13 cellular contexts compared by ENCODE assay signal in genomic region chr7:56097700-56098099, GRCh38. TPM values are rescaled to one million over a fixed set of nuclear protein-coding genes. Genes with fewer than 3 reads are reported as not detected.
A peak's percentile ranks its signal among the peaks of the same experiment; 100 is the strongest.
DNase-seq lines count a peak whose midpoint lies in the region; TF ChIP-seq lines count a peak whose summit lies in the region.
"Had no signal": no experiment of that assay in that cellular context is flagged by ENCODE, and none has a peak within 500 bp of the region (broad histone marks: within the 10 kb centered on the region; RNA-seq: fewer than 3 reads in every experiment).

No MANE protein-coding gene starts in this region.

- peak; percentile 78 for DNase-seq in MCF 10A (ENCODE audit: unreplicated experiment)
- no peak for DNase-seq in breast epithelium (ENCODE audit: low spot score in 2 of 2)
- DNase-seq in RPMI8226, result peak; percentile 95
- peak; percentile 94 for DNase-seq in fibroblast of gingiva (ENCODE audit: low read depth)
- peak; percentile 39 to 56 for DNase-seq in thyroid gland
- DNase-seq in OCI-M2 (lab: John Stamatoyannopoulos, UW; ENCODE audit: unreplicated experiment), result no peak
- no peak for DNase-seq in endothelial cell (ENCODE audit: low spot score)
- no peak for DNase-seq in osteocyte (ENCODE audit: extremely low spot score, unreplicated experiment)
- DNase-seq: AML-193; central memory CD4-positive, alpha-beta T cell; NCI-H1417; SHP77 had no signal

- H3K4me3 ChIP-seq in breast epithelium (no peak overlapping the region), thyroid gland (replicated peaks in 1 of 3) (no peak overlapping the region)
- H3K4me3 ChIP-seq: vagina had no signal

- H3K4me1 Mint-ChIP-seq in MCF 10A (ENCODE audit: insufficient read depth, unreplicated experiment) (peaks cover 4% of the 10 kb centered on the region), endothelial cell (ENCODE audit: unreplicated experiment) (no peaks in the 10 kb centered on the region), osteocyte (ENCODE audit: unreplicated experiment) (peaks cover 8% of the 10 kb centered on the region)

- H3K27ac ChIP-seq in breast epithelium, result peak overlapping the region in 1 of 2 donors; percentile 45
- H3K27ac ChIP-seq in thyroid gland, result peak overlapping the region in 2 of 3 donors; percentile 12 to 26
- H3K27ac ChIP-seq: vagina had no signal

- CTCF ChIA-PET in MCF 10A (lab: Yijun Ruan, JAX), result interaction anchor here (0.6 kb wide), 2 partner anchors 85 to 1763 kb away, joined by 3 read pairs; no protein-coding TSS in a partner anchor

- H3K27me3 ChIP-seq in breast epithelium (no peaks in the 10 kb centered on the region), thyroid gland (no peaks in the 10 kb centered on the region)
- H3K27me3 ChIP-seq: vagina had no signal

- no peaks in the 10 kb centered on the region for H3K9me3 Mint-ChIP-seq in MCF 10A (ENCODE audit: unreplicated experiment)
- H3K9me3 Mint-ChIP-seq in endothelial cell (ENCODE audit: unreplicated experiment), result peaks cover 10% of the 10 kb centered on the region
- H3K9me3 Mint-ChIP-seq in osteocyte (ENCODE audit: unreplicated experiment), result no peaks in the 10 kb centered on the region

- H3K27me3 Mint-ChIP-seq in MCF 10A (ENCODE audit: insufficient read depth, unreplicated experiment), result no peaks in the 10 kb centered on the region
- peaks cover 2% of the 10 kb centered on the region for H3K27me3 Mint-ChIP-seq in endothelial cell (ENCODE audit: unreplicated experiment)
- no peaks in the 10 kb centered on the region for H3K27me3 Mint-ChIP-seq in osteocyte (ENCODE audit: unreplicated experiment)

- BruUV-seq in MCF 10A (replicated peaks; lab: Mats Ljungman, UMichigan), result no TSS peak

- H3K36me3 Mint-ChIP-seq in MCF 10A (ENCODE audit: insufficient read depth, unreplicated experiment) (peaks cover 36% of the 10 kb centered on the region), endothelial cell (ENCODE audit: low read depth, unreplicated experiment) (peaks cover 6% of the 10 kb centered on the region), osteocyte (ENCODE audit: unreplicated experiment) (peaks cover 20% of the 10 kb centered on the region)

- TF ChIP-seq POLR2A in breast epithelium (IDR thresholded peaks at IDR 0.05), result no peak
- no peak for TF ChIP-seq POLR2A in thyroid gland (IDR thresholded peaks at IDR 0.05)

- TF ChIP-seq CTCF in MCF 10A (IDR thresholded peaks at IDR 0.05; ENCODE audit: unreplicated experiment) (no peak), breast epithelium (IDR thresholded peaks at IDR 0.05) (no peak), thyroid gland (IDR thresholded peaks at IDR 0.05) (no peak), endothelial cell (IDR thresholded peaks at IDR 0.05; ENCODE audit: unreplicated experiment) (no peak), osteocyte (IDR thresholded peaks at IDR 0.05) (no peak)

- no peak overlapping the region for H3K4me3 Mint-ChIP-seq in MCF 10A (ENCODE audit: unreplicated experiment)
- no peak overlapping the region for H3K4me3 Mint-ChIP-seq in endothelial cell (ENCODE audit: unreplicated experiment)
- H3K4me3 Mint-ChIP-seq in osteocyte (ENCODE audit: unreplicated experiment), result no peak overlapping the region

- H3K36me3 ChIP-seq in breast epithelium, result no peaks in the 10 kb centered on the region
- H3K36me3 ChIP-seq in thyroid gland, result peaks cover 30 to 36% of the 10 kb centered on the region in 2 donors

- peaks cover under 1 to 5% of the 10 kb centered on the region in 2 donors for H3K4me1 ChIP-seq in breast epithelium
- peaks cover 6 to 13% of the 10 kb centered on the region in 2 donors for H3K4me1 ChIP-seq in thyroid gland

- H3K27ac Mint-ChIP-seq in MCF 10A (ENCODE audit: low read depth, unreplicated experiment), result no peak overlapping the region
- no peak overlapping the region for H3K27ac Mint-ChIP-seq in endothelial cell (ENCODE audit: unreplicated experiment)
- H3K27ac Mint-ChIP-seq in osteocyte (ENCODE audit: unreplicated experiment), result no peak overlapping the region

- intact Hi-C loops in MCF 10A (cut with micrococcal nuclease) (no loop called here), breast epithelium (cut with DNase I; ENCODE audit: low total_unique reads) (no loop called here), thyroid gland (cut with DNase I) (loop anchor here (10.0 kb wide), 1 partner anchor 453 kb away; no protein-coding TSS in a partner anchor)

- 68 to 70% methylated on average over 5 of the region's 5 CpGs for WGBS in thyroid gland, 2 donors

- POLR2A ChIA-PET in MCF 10A (lab: Yijun Ruan, JAX), result interaction anchor here (0.8 to 0.9 kb wide), 2 partner anchors 8 kb away, joined by 4 read pairs; partner anchors contain the start of gene CHCHD2

- H3K9me3 ChIP-seq in breast epithelium (no peaks in the 10 kb centered on the region), thyroid gland (no peaks in the 10 kb centered on the region)
- H3K9me3 ChIP-seq: vagina had no signal

RNA-seq across cellular contexts. Expression of gene PHKG1, which starts 4.9 kb away (rescaled TPM):
- total RNA-seq in MCF 10A (2022) (1.2 and 2.4 TPM in 2 replicates), breast epithelium (1 to 10 TPM; 2.6 to 4.3 (median 2.8) TPM), thyroid gland (1 to 10 TPM in 3 of 4 donors, under 1 TPM in 1; 0.78 to 3.5 (median 1.8) TPM), endothelial cell (ENCODE audit: unreplicated experiment) (not detected), osteocyte (0.99 and 1.1 TPM in 2 replicates)
- total RNA-seq: vagina had no signal

RNA-seq across cellular contexts. Expression of gene CHCHD2, which starts 8.6 kb away (rescaled TPM):
- 564 and 712 TPM in 2 replicates for total RNA-seq in MCF 10A (2022)
- 100 to 1,000 TPM; 327 to 371 (median 363) TPM for total RNA-seq in breast epithelium
- 100 to 1,000 TPM; 347 to 507 (median 416) TPM for total RNA-seq in thyroid gland
- 1.7 TPM for total RNA-seq in endothelial cell (ENCODE audit: unreplicated experiment)
- total RNA-seq in osteocyte, result 228 and 237 TPM in 2 replicates

RNA-seq across cellular contexts. Expression of gene NUPR2, which starts 18.5 kb away (rescaled TPM):
- total RNA-seq in MCF 10A (2022) (not detected in 2 replicates), breast epithelium (10 to 100 TPM in 1 of 3 donors, 1 to 10 TPM in 1, not detected in 1; 5.2 to 10.1 TPM), thyroid gland (10 to 100 TPM; 26.3 to 38.5 (median 34.5) TPM), endothelial cell (ENCODE audit: unreplicated experiment) (not detected), osteocyte (not detected in 2 replicates)
- total RNA-seq: vagina had no signal

RNA-seq across cellular contexts. Expression of gene SUMF2, which starts 33.6 kb away (rescaled TPM):
- total RNA-seq in MCF 10A (2022) (142 and 159 TPM in 2 replicates), breast epithelium (100 to 1,000 TPM; 123 to 131 (median 127) TPM), thyroid gland (100 to 1,000 TPM; 119 to 170 (median 164) TPM), endothelial cell (ENCODE audit: unreplicated experiment) (110 TPM), osteocyte (202 and 208 TPM in 2 replicates)

RNA-seq across cellular contexts. Expression of gene CCT6A, which starts 46.1 kb away (rescaled TPM):
- total RNA-seq in MCF 10A (2022) (208 and 222 TPM in 2 replicates), breast epithelium (100 to 1,000 TPM in 2 of 3 donors, 10 to 100 TPM in 1; 75.7 to 137 (median 112) TPM), thyroid gland (100 to 1,000 TPM in 3 of 4 donors, 10 to 100 TPM in 1; 88.7 to 147 (median 118) TPM), endothelial cell (ENCODE audit: unreplicated experiment) (174 TPM), osteocyte (107 and 109 TPM in 2 replicates)

Comparison
In these comparisons a context has a peak if more than half of its experiments do, and no peak if none do; other contexts are left out.
1. DNase-seq: peak in MCF 10A (single experiment), RPMI8226 (single experiment), fibroblast of gingiva (single experiment) and thyroid gland (2 of 2); none in breast epithelium (0 of 2), OCI-M2 (single experiment), endothelial cell (single experiment) and osteocyte (single experiment).
2. RNA of gene CHCHD2, which starts 8.6 kb away (total RNA-seq): 564 to 712 TPM in MCF 10A, 347 to 507 TPM in thyroid gland, 327 to 371 TPM in breast epithelium and 228 to 237 TPM in osteocyte; 1.7 TPM in endothelial cell (single experiment); every median in the first group is over 10 times any median in the second.